In the genomic region with DNA sequence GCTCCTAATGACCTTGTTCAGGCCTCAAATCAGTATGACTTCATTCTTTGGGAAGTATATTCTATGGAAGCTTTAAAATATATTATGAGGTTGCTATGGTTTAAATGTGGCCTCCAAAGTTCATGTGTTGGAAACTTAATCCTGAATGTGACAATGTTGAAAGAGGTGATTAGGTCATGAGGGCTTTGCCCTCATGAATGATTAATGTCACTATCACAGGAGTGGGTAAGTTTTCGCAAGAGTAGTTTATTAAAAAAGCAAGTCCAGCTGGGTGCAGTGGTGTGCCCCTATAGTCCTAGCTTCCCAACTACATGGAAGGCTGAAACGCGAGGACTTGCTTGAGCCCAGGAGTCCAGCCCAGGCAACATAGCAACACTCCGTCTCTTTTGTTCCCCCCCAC, we compare ENCODE assay signal across 17 cellular contexts.
"Had no signal": no experiment of that assay in that cellular context is flagged by ENCODE, and none has a peak within 500 bp of the region (broad histone marks: within the 10 kb centered on the region; RNA-seq: fewer than 3 reads in every experiment).

No MANE protein-coding gene starts in this region.

- H3K27me3 Mint-ChIP-seq: activated CD4-positive, alpha-beta T cell treated with anti-CD3 and anti-CD28 coated beads, Interleukin-2, amount 10 ng/mL, durations not matched to agents 24 days and 14 days; activated naive CD4-positive, alpha-beta T cell treated with anti-CD3 and anti-CD28 coated beads, Interleukin-2, amount 50 U/mL, for 24 hours; T-helper 17 cell had no signal

- ATAC-seq: activated CD8-positive, alpha-beta T cell treated with anti-CD3 and anti-CD28 coated beads, Interleukin-2, amount 10 ng/mL, durations not matched to agents 7 days and 5 days; natural killer cell; T-helper 17 cell had no signal

- H3K9me3 Mint-ChIP-seq: activated CD4-positive, alpha-beta T cell treated with anti-CD3 and anti-CD28 coated beads, Interleukin-2, amount 10 ng/mL, durations not matched to agents 24 days and 14 days; activated naive CD4-positive, alpha-beta T cell treated with anti-CD3 and anti-CD28 coated beads, Interleukin-2, amount 50 U/mL, for 24 hours; natural killer cell had no signal

- H3K36me3 Mint-ChIP-seq: natural killer cell had no signal

- H3K4me3 Mint-ChIP-seq: activated CD4-positive, alpha-beta T cell treated with anti-CD3 and anti-CD28 coated beads, Interleukin-2, amount 10 ng/mL, durations not matched to agents 24 days and 14 days; activated CD8-positive, alpha-beta T cell treated with anti-CD3 and anti-CD28 coated beads, Interleukin-2, amount 10 ng/mL, durations not matched to agents 7 days and 5 days; activated naive CD4-positive, alpha-beta T cell treated with anti-CD3 and anti-CD28 coated beads, Interleukin-2, amount 50 U/mL, for 24 hours; natural killer cell; T-helper 17 cell had no signal

- DNase-seq: activated CD4-positive, alpha-beta T cell treated with anti-CD3 and anti-CD28 coated beads, Interleukin-2, amount 10 ng/mL, durations not matched to agents 24 days and 14 days; activated CD4-positive, CD25-positive, alpha-beta regulatory T cell; activated CD8-positive, alpha-beta memory T cell treated with anti-CD3 and anti-CD28 coated beads, Interleukin-2, amount 50 U/mL, for 4 hours; activated CD8-positive, alpha-beta T cell treated with anti-CD3 and anti-CD28 coated beads, Interleukin-2, amount 10 ng/mL, durations not matched to agents 7 days and 5 days; activated effector memory CD4-positive, alpha-beta T cell treated with anti-CD3 and anti-CD28 coated beads, Interleukin-2, amount 50 U/mL, for 16 hours; activated T-cell treated with anti-CD3 and anti-CD28 coated beads, Interleukin-2, amount 50 U/mL, for 48 hours; amniotic stem cell; hypothalamus; kidney; mesendoderm; natural killer cell; nucleus accumbens; posterior cingulate gyrus; stimulated activated CD4-positive, alpha-beta T cell treated with anti-CD3 and anti-CD28 coated beads, Interleukin-2, amount 100 ng/mL, for 48 hours; stimulated activated naive CD4-positive, alpha-beta T cell; T-helper 17 cell had no signal

- H3K27ac Mint-ChIP-seq: activated CD4-positive, alpha-beta T cell treated with anti-CD3 and anti-CD28 coated beads, Interleukin-2, amount 10 ng/mL, durations not matched to agents 24 days and 14 days; activated CD8-positive, alpha-beta T cell treated with anti-CD3 and anti-CD28 coated beads, Interleukin-2, amount 10 ng/mL, durations not matched to agents 7 days and 5 days; activated naive CD4-positive, alpha-beta T cell treated with anti-CD3 and anti-CD28 coated beads, Interleukin-2, amount 50 U/mL, for 24 hours; natural killer cell; T-helper 17 cell had no signal
